Comparison of ENCODE assay signal across 2 cellular contexts in the genomic region with DNA sequence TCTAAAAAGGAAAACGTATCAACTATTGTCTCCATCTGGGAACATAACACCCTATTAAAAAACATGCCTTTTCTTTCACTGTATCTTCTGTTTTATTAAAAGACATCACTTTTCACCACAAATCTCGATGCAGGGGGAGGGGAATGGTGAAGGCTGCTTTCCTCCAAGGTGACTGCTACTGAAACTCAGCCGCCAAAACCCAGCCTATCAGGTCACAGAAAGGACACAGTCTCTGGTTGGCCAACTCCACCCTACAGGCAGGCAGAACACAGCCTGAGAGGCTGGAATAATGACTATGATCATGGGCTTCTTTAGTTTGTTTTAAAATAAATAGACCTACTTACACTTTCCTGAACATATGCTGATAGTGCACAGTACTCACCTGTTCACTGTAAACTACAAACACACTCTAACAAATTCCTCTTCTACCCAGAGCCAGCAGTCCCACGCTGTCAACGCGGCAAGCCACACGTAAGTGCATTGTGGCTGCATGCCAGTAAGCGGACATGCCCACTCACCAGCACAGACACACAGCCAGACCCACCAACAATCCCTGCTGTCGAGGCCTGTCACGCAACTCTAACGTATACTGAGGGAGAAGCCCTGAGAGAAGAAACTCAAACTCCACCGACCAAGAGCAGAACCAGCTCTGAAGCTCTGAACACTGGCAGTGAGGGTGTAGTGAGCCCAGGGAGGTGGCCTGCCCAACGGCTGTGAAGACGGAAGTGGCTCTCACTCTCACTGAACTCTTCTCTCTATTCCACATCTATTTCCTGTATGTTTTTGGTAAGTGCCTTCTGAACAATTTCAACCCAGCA.
TF ChIP-seq lines count a peak whose summit lies in the region.

No MANE protein-coding gene starts in this region.

TF ChIP-seq in IMR-90, 13 proteins besides CTCF, POLR2A, EP300 and RAD21:
- TF ChIP-seq RFX5 (IDR thresholded peaks at IDR 0.05; ENCODE audit: low read depth, low read length) (no peak), MAFK (IDR thresholded peaks at IDR 0.05; ENCODE audit: low read depth, low read length) (no peak), RCOR1 (IDR thresholded peaks at IDR 0.05; ENCODE audit: insufficient replicate concordance, low read length) (no peak)
- TF ChIP-seq, protein P1, sequence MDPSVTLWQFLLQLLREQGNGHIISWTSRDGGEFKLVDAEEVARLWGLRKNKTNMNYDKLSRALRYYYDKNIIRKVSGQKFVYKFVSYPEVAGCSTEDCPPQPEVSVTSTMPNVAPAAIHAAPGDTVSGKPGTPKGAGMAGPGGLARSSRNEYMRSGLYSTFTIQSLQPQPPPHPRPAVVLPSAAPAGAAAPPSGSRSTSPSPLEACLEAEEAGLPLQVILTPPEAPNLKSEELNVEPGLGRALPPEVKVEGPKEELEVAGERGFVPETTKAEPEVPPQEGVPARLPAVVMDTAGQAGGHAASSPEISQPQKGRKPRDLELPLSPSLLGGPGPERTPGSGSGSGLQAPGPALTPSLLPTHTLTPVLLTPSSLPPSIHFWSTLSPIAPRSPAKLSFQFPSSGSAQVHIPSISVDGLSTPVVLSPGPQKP (IDR thresholded peaks at IDR 0.05; ENCODE audit: borderline replicate concordance, low read depth, low read length) = no peak

TF ChIP-seq in GM23338, 12 proteins besides CTCF, POLR2A, EP300 and RAD21:
- TF ChIP-seq, protein P2, sequence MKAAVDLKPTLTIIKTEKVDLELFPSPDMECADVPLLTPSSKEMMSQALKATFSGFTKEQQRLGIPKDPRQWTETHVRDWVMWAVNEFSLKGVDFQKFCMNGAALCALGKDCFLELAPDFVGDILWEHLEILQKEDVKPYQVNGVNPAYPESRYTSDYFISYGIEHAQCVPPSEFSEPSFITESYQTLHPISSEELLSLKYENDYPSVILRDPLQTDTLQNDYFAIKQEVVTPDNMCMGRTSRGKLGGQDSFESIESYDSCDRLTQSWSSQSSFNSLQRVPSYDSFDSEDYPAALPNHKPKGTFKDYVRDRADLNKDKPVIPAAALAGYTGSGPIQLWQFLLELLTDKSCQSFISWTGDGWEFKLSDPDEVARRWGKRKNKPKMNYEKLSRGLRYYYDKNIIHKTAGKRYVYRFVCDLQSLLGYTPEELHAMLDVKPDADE (IDR thresholded peaks at IDR 0.05) = no peak
- TF ChIP-seq CREB1 (CRISPR knock-in tag; IDR thresholded peaks at IDR 0.05; ENCODE audit: low read depth) (no peak), ZNF331 (CRISPR knock-in tag; IDR thresholded peaks at IDR 0.05; ENCODE audit: low read depth) (no peak), NANOG (IDR thresholded peaks at IDR 0.05; ENCODE audit: borderline replicate concordance) (no peak), EZH2phosphoT487 (IDR thresholded peaks at IDR 0.05; ENCODE audit: unreplicated experiment) (no peak), STAT1 (IDR thresholded peaks at IDR 0.05; ENCODE audit: unreplicated experiment) (no peak)
- TF ChIP-seq, protein P3, sequence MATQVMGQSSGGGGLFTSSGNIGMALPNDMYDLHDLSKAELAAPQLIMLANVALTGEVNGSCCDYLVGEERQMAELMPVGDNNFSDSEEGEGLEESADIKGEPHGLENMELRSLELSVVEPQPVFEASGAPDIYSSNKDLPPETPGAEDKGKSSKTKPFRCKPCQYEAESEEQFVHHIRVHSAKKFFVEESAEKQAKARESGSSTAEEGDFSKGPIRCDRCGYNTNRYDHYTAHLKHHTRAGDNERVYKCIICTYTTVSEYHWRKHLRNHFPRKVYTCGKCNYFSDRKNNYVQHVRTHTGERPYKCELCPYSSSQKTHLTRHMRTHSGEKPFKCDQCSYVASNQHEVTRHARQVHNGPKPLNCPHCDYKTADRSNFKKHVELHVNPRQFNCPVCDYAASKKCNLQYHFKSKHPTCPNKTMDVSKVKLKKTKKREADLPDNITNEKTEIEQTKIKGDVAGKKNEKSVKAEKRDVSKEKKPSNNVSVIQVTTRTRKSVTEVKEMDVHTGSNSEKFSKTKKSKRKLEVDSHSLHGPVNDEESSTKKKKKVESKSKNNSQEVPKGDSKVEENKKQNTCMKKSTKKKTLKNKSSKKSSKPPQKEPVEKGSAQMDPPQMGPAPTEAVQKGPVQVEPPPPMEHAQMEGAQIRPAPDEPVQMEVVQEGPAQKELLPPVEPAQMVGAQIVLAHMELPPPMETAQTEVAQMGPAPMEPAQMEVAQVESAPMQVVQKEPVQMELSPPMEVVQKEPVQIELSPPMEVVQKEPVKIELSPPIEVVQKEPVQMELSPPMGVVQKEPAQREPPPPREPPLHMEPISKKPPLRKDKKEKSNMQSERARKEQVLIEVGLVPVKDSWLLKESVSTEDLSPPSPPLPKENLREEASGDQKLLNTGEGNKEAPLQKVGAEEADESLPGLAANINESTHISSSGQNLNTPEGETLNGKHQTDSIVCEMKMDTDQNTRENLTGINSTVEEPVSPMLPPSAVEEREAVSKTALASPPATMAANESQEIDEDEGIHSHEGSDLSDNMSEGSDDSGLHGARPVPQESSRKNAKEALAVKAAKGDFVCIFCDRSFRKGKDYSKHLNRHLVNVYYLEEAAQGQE (IDR thresholded peaks at IDR 0.05; ENCODE audit: unreplicated experiment) = no peak
- TF ChIP-seq, protein P4, sequence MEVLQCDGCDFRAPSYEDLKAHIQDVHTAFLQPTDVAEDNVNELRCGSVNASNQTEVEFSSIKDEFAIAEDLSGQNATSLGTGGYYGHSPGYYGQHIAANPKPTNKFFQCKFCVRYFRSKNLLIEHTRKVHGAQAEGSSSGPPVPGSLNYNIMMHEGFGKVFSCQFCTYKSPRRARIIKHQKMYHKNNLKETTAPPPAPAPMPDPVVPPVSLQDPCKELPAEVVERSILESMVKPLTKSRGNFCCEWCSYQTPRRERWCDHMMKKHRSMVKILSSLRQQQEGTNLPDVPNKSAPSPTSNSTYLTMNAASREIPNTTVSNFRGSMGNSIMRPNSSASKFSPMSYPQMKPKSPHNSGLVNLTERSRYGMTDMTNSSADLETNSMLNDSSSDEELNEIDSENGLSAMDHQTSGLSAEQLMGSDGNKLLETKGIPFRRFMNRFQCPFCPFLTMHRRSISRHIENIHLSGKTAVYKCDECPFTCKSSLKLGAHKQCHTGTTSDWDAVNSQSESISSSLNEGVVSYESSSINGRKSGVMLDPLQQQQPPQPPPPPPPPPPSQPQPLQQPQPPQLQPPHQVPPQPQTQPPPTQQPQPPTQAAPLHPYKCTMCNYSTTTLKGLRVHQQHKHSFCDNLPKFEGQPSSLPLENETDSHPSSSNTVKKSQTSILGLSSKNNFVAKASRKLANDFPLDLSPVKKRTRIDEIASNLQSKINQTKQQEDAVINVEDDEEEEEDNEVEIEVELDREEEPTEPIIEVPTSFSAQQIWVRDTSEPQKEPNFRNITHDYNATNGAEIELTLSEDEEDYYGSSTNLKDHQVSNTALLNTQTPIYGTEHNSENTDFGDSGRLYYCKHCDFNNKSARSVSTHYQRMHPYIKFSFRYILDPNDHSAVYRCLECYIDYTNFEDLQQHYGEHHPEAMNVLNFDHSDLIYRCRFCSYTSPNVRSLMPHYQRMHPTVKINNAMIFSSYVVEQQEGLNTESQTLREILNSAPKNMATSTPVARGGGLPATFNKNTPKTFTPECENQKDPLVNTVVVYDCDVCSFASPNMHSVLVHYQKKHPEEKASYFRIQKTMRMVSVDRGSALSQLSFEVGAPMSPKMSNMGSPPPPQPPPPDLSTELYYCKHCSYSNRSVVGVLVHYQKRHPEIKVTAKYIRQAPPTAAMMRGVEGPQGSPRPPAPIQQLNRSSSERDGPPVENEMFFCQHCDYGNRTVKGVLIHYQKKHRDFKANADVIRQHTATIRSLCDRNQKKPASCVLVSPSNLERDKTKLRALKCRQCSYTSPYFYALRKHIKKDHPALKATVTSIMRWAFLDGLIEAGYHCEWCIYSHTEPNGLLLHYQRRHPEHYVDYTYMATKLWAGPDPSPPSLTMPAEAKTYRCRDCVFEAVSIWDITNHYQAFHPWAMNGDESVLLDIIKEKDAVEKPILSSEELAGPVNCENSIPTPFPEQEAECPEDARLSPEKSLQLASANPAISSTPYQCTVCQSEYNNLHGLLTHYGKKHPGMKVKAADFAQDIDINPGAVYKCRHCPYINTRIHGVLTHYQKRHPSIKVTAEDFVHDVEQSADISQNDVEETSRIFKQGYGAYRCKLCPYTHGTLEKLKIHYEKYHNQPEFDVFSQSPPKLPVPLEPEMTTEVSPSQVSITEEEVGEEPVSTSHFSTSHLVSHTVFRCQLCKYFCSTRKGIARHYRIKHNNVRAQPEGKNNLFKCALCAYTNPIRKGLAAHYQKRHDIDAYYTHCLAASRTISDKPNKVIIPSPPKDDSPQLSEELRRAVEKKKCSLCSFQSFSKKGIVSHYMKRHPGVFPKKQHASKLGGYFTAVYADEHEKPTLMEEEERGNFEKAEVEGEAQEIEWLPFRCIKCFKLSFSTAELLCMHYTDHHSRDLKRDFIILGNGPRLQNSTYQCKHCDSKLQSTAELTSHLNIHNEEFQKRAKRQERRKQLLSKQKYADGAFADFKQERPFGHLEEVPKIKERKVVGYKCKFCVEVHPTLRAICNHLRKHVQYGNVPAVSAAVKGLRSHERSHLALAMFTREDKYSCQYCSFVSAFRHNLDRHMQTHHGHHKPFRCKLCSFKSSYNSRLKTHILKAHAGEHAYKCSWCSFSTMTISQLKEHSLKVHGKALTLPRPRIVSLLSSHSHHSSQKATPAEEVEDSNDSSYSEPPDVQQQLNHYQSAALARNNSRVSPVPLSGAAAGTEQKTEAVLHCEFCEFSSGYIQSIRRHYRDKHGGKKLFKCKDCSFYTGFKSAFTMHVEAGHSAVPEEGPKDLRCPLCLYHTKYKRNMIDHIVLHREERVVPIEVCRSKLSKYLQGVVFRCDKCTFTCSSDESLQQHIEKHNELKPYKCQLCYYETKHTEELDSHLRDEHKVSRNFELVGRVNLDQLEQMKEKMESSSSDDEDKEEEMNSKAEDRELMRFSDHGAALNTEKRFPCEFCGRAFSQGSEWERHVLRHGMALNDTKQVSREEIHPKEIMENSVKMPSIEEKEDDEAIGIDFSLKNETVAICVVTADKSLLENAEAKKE (CRISPR knock-in tag; IDR thresholded peaks at IDR 0.05) = no peak
